13 cellular contexts compared by ENCODE assay signal in genomic region chr22:48845356-48845936, GRCh38.
DNase-seq lines count a peak whose midpoint lies in the region; ATAC-seq, FAIRE-seq and TF ChIP-seq lines count a peak whose summit lies in the region.
"Had no signal": no experiment of that assay in that cellular context is flagged by ENCODE, and none has a peak within 500 bp of the region (broad histone marks: within the 10 kb centered on the region; RNA-seq: fewer than 3 reads in every experiment).

No MANE protein-coding gene starts in this region.

- H4K5ac ChIP-seq in H1 (ENCODE audit: insufficient read length, low read depth, low read length) = no peak overlapping the region

- no peaks in the 10 kb centered on the region for H3K36me3 ChIP-seq in H1 (ENCODE audit: control insufficient read depth in 2 of 4, insufficient read depth in 4 of 4, low read length in 3 of 4)

- H3K79me1 ChIP-seq in H1 (ENCODE audit: low read depth, low read length) = no peaks in the 10 kb centered on the region

- no peak for ATAC-seq in HG02642 (IDR thresholded peaks at IDR 0.05; ENCODE audit: poor library complexity, unreplicated experiment)

- 0 out of 2 replicates have a peak overlapping the region, but pooled peaks have one; percentile 17 for H2BK12ac ChIP-seq in H1 (ENCODE audit: low read depth, low read length)

- H4K91ac ChIP-seq in H1 (replicated peaks; ENCODE audit: insufficient read length, low read length) = no peak overlapping the region

- no peaks in the 10 kb centered on the region for H3K79me2 ChIP-seq in H1 (ENCODE audit: control insufficient read depth in 1 of 2, insufficient read depth in 2 of 2, low read length in 2 of 2)

- no peak for TF ChIP-seq EP300 in H1 (IDR thresholded peaks at IDR 0.05; ENCODE audit: borderline replicate concordance in 1 of 2, low read depth in 2 of 2, low read length in 2 of 2)

- no peak overlapping the region for H4K8ac ChIP-seq in H1 (ENCODE audit: extremely low read depth, insufficient read depth, low read length)

- H4K20me1 ChIP-seq in H1 (replicated peaks in 1 of 2; ENCODE audit: control insufficient read depth in 1 of 2, insufficient read depth in 2 of 2, low read length in 2 of 2) = no peaks in the 10 kb centered on the region

- H3K56ac ChIP-seq in H1 (replicated peaks; ENCODE audit: insufficient read length, low read depth, low read length) = no peak overlapping the region

- H3K9ac ChIP-seq in H1 (replicated peaks in 1 of 4; ENCODE audit: extremely low read depth in 1 of 4, low read depth in 3 of 4, low read length in 3 of 4) = no peak overlapping the region

- POLR2A ChIA-PET in H1 (lab: Charles Lee; ENCODE audit: partially characterized antibody) = no interaction called here

- no peak for TF ChIP-seq RAD21 in H1 (IDR thresholded peaks at IDR 0.05 in 1 of 2, conservative IDR thresholded peaks at IDR 0.05 in 1 of 2; ENCODE audit: low read depth in 2 of 2, low read length in 2 of 2)

- no peak for FAIRE-seq in H1 (lab: Jason Lieb, UNC)

- H2BK15ac ChIP-seq in H1 (ENCODE audit: low read length) = no peak overlapping the region

- CTCF ChIA-PET in H1 (lab: Charles Lee; ENCODE audit: partially characterized antibody) = interaction anchor here (1.1 kb wide), 1 partner anchor 63 kb away, joined by 3 read pairs; no protein-coding TSS in a partner anchor

- H2AFZ ChIP-seq in H1 (ENCODE audit: low read length) = no peak overlapping the region

- H3K4me3 ChIP-seq in H1 (ENCODE audit: extremely low read depth in 1 of 4, insufficient read depth in 2 of 4, low read depth in 3 of 4, low read length in 4 of 4) = no peak overlapping the region

- peak; percentile 27 for DNase-seq in COLO668 (lab: John Stamatoyannopoulos, UW; ENCODE audit: unreplicated experiment)
- DNase-seq in DMS79 treated with DMSO at 0.1 percent for 48 hours (lab: John Stamatoyannopoulos, UW) = peak; percentile 78
- DNase-seq in NCI-H2171 treated with DMSO at 0.1 percent for 48 hours (lab: John Stamatoyannopoulos, UW) = peak; percentile 88
- DNase-seq in H1 (ENCODE audit: low read depth in 1 of 2, low spot score in 2 of 2) = no peak
- DNase-seq in hepatic stellate cell (ENCODE audit: low spot score) = no peak
- no peak for DNase-seq in central memory CD4-positive, alpha-beta T cell
- DNase-seq: C1 segment of cervical spinal cord, H9, Kasumi-1, MM.1S, NCI-H1930, NCI-H82 had no signal

- 89% methylated on average over 29 of the region's 29 CpGs; no CpG with 5 or more reads in 1 of the 2 experiments for WGBS in H1 (ENCODE audit: extremely low coverage in 1 of 2, insufficient coverage in 1 of 2, insufficient read length in 1 of 2, insufficient replicate concordance in 2 of 2, low coverage in 1 of 2, low lambda C conversion rate in 2 of 2, missing lambda C conversion rate in 1 of 2), 2 experiments

- no peak overlapping the region for H3K4me2 ChIP-seq in H1 (ENCODE audit: insufficient read depth in 1 of 2, low read depth in 2 of 2, low read length in 2 of 2)

- H3K18ac ChIP-seq in H1 (ENCODE audit: extremely low read depth, low read length) = no peak overlapping the region

- H3K4me1 ChIP-seq in H1 (replicated peaks in 1 of 4; ENCODE audit: control insufficient read depth in 3 of 4, insufficient read depth in 4 of 4, low read length in 3 of 4) = no peaks in the 10 kb centered on the region

- no peak overlapping the region for H3K23ac ChIP-seq in H1 (ENCODE audit: insufficient read length)

- no peak overlapping the region for H2BK20ac ChIP-seq in H1 (ENCODE audit: low read length)

- H3K14ac ChIP-seq in H1 (ENCODE audit: insufficient read length) = no peak overlapping the region

- no peak for TF ChIP-seq POLR2A in H1 (IDR thresholded peaks at IDR 0.05; ENCODE audit: control extremely low read depth in 1 of 2, low read depth in 2 of 2, low read length in 2 of 2)

- H2BK120ac ChIP-seq in H1 (replicated peaks; ENCODE audit: low read depth, low read length) = no peak overlapping the region

- no peaks in the 10 kb centered on the region for H3K9me3 ChIP-seq in H1 (ENCODE audit: insufficient read depth in 2 of 2, low read depth in 1 of 2, low read length in 1 of 2)

- H3K27ac ChIP-seq in H1 (ENCODE audit: low read depth, low read length) = no peak overlapping the region

- H3K4ac ChIP-seq in H1 (replicated peaks; ENCODE audit: insufficient read length, low read depth, low read length) = no peak overlapping the region

- no peak overlapping the region for H2BK5ac ChIP-seq in H1 (ENCODE audit: low read depth, low read length)

- H3K27me3 ChIP-seq in H1 (replicated peaks in 1 of 4; ENCODE audit: control insufficient read depth in 3 of 4, extremely low read depth in 1 of 4, insufficient read depth in 3 of 4, low read length in 3 of 4) = no peaks in the 10 kb centered on the region; a peak in 1 of 7 replicates

- no peak for TF ChIP-seq CTCF in H1 (IDR thresholded peaks at IDR 0.05; ENCODE audit: control extremely low read depth in 1 of 3, insufficient read depth in 1 of 3, low read depth in 1 of 3, low read length in 3 of 3)

- no peak overlapping the region for H2AK5ac ChIP-seq in H1 (ENCODE audit: low read depth, low read length)

- H3K23me2 ChIP-seq in H1 (ENCODE audit: low read depth, low read length) = peaks cover 4% of the 10 kb centered on the region; the same call in 1 of the 2 replicates

TF ChIP-seq in H1, 55 proteins besides CTCF, POLR2A, EP300 and RAD21:
- TF ChIP-seq SRF (IDR thresholded peaks at IDR 0.05; ENCODE audit: low read depth, low read length) (no peak), SP4 (IDR thresholded peaks at IDR 0.05; ENCODE audit: low read length) (no peak), KDM4A (IDR thresholded peaks at IDR 0.05; ENCODE audit: low read depth, low read length, severe bottlenecking) (no peak), USF2 (IDR thresholded peaks at IDR 0.05; ENCODE audit: low read length) (no peak), RXRA (IDR thresholded peaks at IDR 0.05; ENCODE audit: insufficient read depth, low read depth, low read length) (no peak), ATF2 (IDR thresholded peaks at IDR 0.05; ENCODE audit: low read length) (no peak), CHD1 (IDR thresholded peaks at IDR 0.05; ENCODE audit: low read depth, low read length) (no peak), SUZ12 (IDR thresholded peaks at IDR 0.05; ENCODE audit: low read length) (no peak), SIRT6 (IDR thresholded peaks at IDR 0.05; ENCODE audit: low read length) (no peak), HDAC6 (IDR thresholded peaks at IDR 0.05; ENCODE audit: low read depth, low read length) (no peak), BCL11A (IDR thresholded peaks at IDR 0.05; ENCODE audit: low read depth in 2 of 2, low read length in 2 of 2) (no peak), EGR1 (IDR thresholded peaks at IDR 0.05; ENCODE audit: borderline replicate concordance, low read depth, low read length) (no peak), SIN3A (conservative IDR thresholded peaks at IDR 0.05 in 1 of 2, IDR thresholded peaks at IDR 0.05 in 1 of 2; ENCODE audit: low read depth in 1 of 2, low read length in 2 of 2) (no peak), POLR2AphosphoS5 (IDR thresholded peaks at IDR 0.05; ENCODE audit: low read depth, low read length) (no peak), TAF7 (optimal IDR thresholded peaks at IDR 0.05; ENCODE audit: borderline replicate concordance, low read depth, low read length) (no peak)

Comparison
In these comparisons a context has a peak if more than half of its experiments do, and no peak if none do; other contexts are left out.
1. DNase-seq: peak in COLO668 (single experiment), DMS79 treated with DMSO at 0.1 percent for 48 hours (single experiment) and NCI-H2171 treated with DMSO at 0.1 percent for 48 hours (single experiment); none in H1 (0 of 2), hepatic stellate cell (single experiment) and central memory CD4-positive, alpha-beta T cell (single experiment).